1 cellular context compared by ENCODE assay signal in genomic region chr6:156193381-156193780, GRCh38.
TF ChIP-seq lines count a peak whose summit lies in the region.

No MANE protein-coding gene starts in this region.

TF ChIP-seq in HepG2, 621 proteins besides CTCF, POLR2A, EP300 and RAD21 (continued from another document):
- TF ChIP-seq ZBTB44 (CRISPR knock-in tag; IDR thresholded peaks at IDR 0.05) (no peak), MXD3 (CRISPR knock-in tag; IDR thresholded peaks at IDR 0.05) (no peak), KDM5B (CRISPR knock-in tag; IDR thresholded peaks at IDR 0.05; ENCODE audit: borderline replicate concordance) (no peak), ZMYM4 (CRISPR knock-in tag; IDR thresholded peaks at IDR 0.05) (no peak), PRMT3 (CRISPR knock-in tag; IDR thresholded peaks at IDR 0.05; ENCODE audit: borderline replicate concordance, low read depth) (no peak), GATAD1 (CRISPR knock-in tag; IDR thresholded peaks at IDR 0.05) (no peak), STAG1 (CRISPR knock-in tag; IDR thresholded peaks at IDR 0.05) (no peak)
